11 cellular contexts compared by ENCODE assay signal in the genomic region with DNA sequence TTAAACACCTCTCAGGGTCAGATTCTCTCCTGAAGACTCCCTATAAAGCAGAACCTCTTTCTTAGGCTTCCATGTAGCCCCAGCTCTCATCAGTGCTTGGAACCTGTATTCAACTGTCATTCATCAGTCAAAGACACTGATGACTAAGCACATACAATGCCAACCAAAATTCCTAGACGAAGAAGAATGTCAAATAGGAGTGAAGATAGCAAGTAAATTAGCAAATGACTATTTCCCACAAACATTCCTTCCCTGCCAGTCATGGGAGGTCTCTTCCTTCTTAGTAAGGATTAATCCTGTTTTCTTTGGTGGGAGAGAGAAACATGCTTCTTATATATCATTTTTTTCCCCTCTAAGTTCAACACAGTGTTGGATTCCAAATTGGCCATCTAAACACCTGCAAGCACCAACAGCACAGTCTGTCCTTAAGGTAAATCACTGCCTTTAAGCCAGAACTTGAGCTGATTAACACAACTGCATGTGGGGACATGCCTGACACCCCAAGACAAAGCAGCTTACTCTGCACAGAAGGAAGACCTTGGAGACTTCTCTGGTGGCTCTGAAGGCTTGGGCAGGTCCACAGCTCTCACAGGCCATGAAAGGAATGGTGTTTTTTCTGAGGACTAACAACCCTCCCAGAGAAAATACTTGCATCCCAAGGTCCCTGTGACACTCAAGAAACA. TPM values are rescaled to one million over a fixed set of nuclear protein-coding genes. Genes with fewer than 3 reads are reported as not detected.
DNase-seq lines count a peak whose midpoint lies in the region; ATAC-seq and TF ChIP-seq lines count a peak whose summit lies in the region.
"Had no signal": no experiment of that assay in that cellular context is flagged by ENCODE, and none has a peak within 500 bp of the region (broad histone marks: within the 10 kb centered on the region; RNA-seq: fewer than 3 reads in every experiment).

No MANE protein-coding gene starts in this region.

- H4K20me1 ChIP-seq in HCT116 (ENCODE audit: insufficient read depth) (no peaks in the 10 kb centered on the region), SK-N-SH (ENCODE audit: insufficient read depth) (no peaks in the 10 kb centered on the region), fibroblast of lung (ENCODE audit: control insufficient read depth, extremely low read depth, insufficient read depth, low read length) (no peaks in the 10 kb centered on the region)

- H3K36me3 ChIP-seq in HCT116 (ENCODE audit: control insufficient read depth in 1 of 2, insufficient read depth in 2 of 2, low read length in 2 of 2) (no peaks in the 10 kb centered on the region), SK-N-SH (replicated peaks in 1 of 2; ENCODE audit: control insufficient read depth in 1 of 2, insufficient read depth in 2 of 2, low read length in 1 of 2) (peaks cover 0 to 30% of the 10 kb centered on the region in 2 experiments), fibroblast of lung (ENCODE audit: control insufficient read depth, insufficient read depth, low read length) (no peaks in the 10 kb centered on the region), upper lobe of left lung (no peaks in the 10 kb centered on the region)
- H3K36me3 ChIP-seq: tibial artery had no signal

- TF ChIP-seq RAD21 in HCT116 (IDR thresholded peaks at IDR 0.05; ENCODE audit: low read depth) (no peak), SK-N-SH (IDR thresholded peaks at IDR 0.05; ENCODE audit: low read length) (no peak)

- TF ChIP-seq EP300 in SK-N-SH (IDR thresholded peaks at IDR 0.05; ENCODE audit: borderline replicate concordance in 1 of 2, low read depth in 1 of 2, low read length in 1 of 2) = peak; percentile 57 to 98; a peak in 3 of 4 replicates
- TF ChIP-seq EP300 in upper lobe of left lung (IDR thresholded peaks at IDR 0.05) = no peak

- H3K4me2 ChIP-seq in HCT116 (ENCODE audit: low read length) (peak overlapping the region; percentile 29), SK-N-SH (peak overlapping the region; percentile 51), fibroblast of lung (ENCODE audit: extremely low read depth, insufficient read depth, low read length) (peak overlapping the region; percentile 13)

- POLR2A ChIA-PET in HCT116 (lab: Charles Lee) = no interaction called here
- POLR2A ChIA-PET in SK-N-SH (lab: Yijun Ruan, JAX) = no interaction called here

- no peak overlapping the region for H3K27ac ChIP-seq in HCT116 (ENCODE audit: low read depth, low read length)
- peak overlapping the region; percentile 87 to 94 for H3K27ac ChIP-seq in SK-N-SH (ENCODE audit: low read depth in 2 of 2, low read length in 1 of 2)
- no peak overlapping the region for H3K27ac ChIP-seq in fibroblast of lung (ENCODE audit: insufficient read depth, low read length)
- no peak overlapping the region for H3K27ac ChIP-seq in upper lobe of left lung
- H3K27ac ChIP-seq: tibial artery had no signal

- TF ChIP-seq POLR2A in HCT116 (IDR thresholded peaks at IDR 0.05; ENCODE audit: borderline replicate concordance, extremely low read depth, insufficient read depth, insufficient read length) (no peak), upper lobe of left lung (IDR thresholded peaks at IDR 0.05) (no peak)

- ATAC-seq in HCT116 (peak; percentile 57; the same call in 1 of the 2 replicates), GM18519 (IDR thresholded peaks at IDR 0.05; ENCODE audit: low FRiP score, unreplicated experiment) (no peak), GM18909 (IDR thresholded peaks at IDR 0.05; ENCODE audit: poor library complexity, unreplicated experiment) (no peak), upper lobe of left lung (ENCODE audit: low FRiP score in 2 of 2) (no peak)

- 0% methylated on average over 1 of the region's 1 CpG for WGBS in SK-N-SH (ENCODE audit: low lambda C conversion rate)
- WGBS in upper lobe of left lung, 2 donors = 64 to 69% methylated on average over 1 of the region's 1 CpG

- TF ChIP-seq CTCF in HCT116 (IDR thresholded peaks at IDR 0.05 in 2 of 3, conservative IDR thresholded peaks at IDR 0.05 in 1 of 3; ENCODE audit: borderline replicate concordance in 1 of 3, insufficient read depth in 1 of 3, low read depth in 2 of 3, low read length in 2 of 3) (no peak), SK-N-SH (IDR thresholded peaks at IDR 0.05) (no peak), fibroblast of lung (conservative IDR thresholded peaks at IDR 0.05 in 1 of 2, IDR thresholded peaks at IDR 0.05 in 1 of 2; ENCODE audit: low read depth in 1 of 2, low read length in 2 of 2) (no peak), upper lobe of left lung (IDR thresholded peaks at IDR 0.05) (no peak)

- DNase-seq in HCT116 (ENCODE audit: low read depth, low spot score) (no peak), SK-N-SH (no peak), fibroblast of lung (ENCODE audit: low read depth in 2 of 2) (peak; percentile 52 to 98), renal cortical epithelial cell (ENCODE audit: low read depth) (peak; percentile 98), CD1c-positive myeloid dendritic cell (ENCODE audit: extremely low spot score) (no peak), upper lobe of left lung (no peak)
- DNase-seq: DMS79 treated with DMSO at 0.1 percent for 48 hours, NCI-H526 treated with DMSO at 0.1 percent for 48 hours, tibial artery had no signal

- H3K27me3 ChIP-seq in HCT116 (ENCODE audit: insufficient read depth, low read length) (no peaks in the 10 kb centered on the region), SK-N-SH (ENCODE audit: insufficient read depth) (no peaks in the 10 kb centered on the region), fibroblast of lung (ENCODE audit: control insufficient read depth, insufficient read depth, low read length) (no peaks in the 10 kb centered on the region), upper lobe of left lung (no peaks in the 10 kb centered on the region)
- H3K27me3 ChIP-seq: tibial artery had no signal

- no peak overlapping the region for H2AFZ ChIP-seq in HCT116 (ENCODE audit: low read depth, low read length, poor library complexity, severe bottlenecking)
- H2AFZ ChIP-seq in SK-N-SH (ENCODE audit: low read depth) = no peak overlapping the region
- H2AFZ ChIP-seq in fibroblast of lung (ENCODE audit: low read length) = no peak overlapping the region

- CTCF ChIA-PET in HCT116 (lab: Charles Lee) (no interaction called here), SK-N-SH (lab: Yijun Ruan, JAX) (no interaction called here)

- H3K4me1 ChIP-seq in HCT116 (ENCODE audit: control insufficient read depth in 1 of 2, insufficient read depth in 2 of 2, low read length in 2 of 2) (peaks cover 3 to 9% of the 10 kb centered on the region in 2 experiments; a peak in 3 of 4 replicates), SK-N-SH (ENCODE audit: control insufficient read depth in 1 of 2, insufficient read depth in 2 of 2, low read depth in 1 of 2, low read length in 1 of 2) (peaks cover 0 to 18% of the 10 kb centered on the region in 2 experiments; a peak in 2 of 4 replicates), fibroblast of lung (ENCODE audit: control insufficient read depth, extremely low read depth, insufficient read depth, low read length) (peaks cover 17% of the 10 kb centered on the region), upper lobe of left lung (no peaks in the 10 kb centered on the region)

- RAD21 ChIA-PET in HCT116 (lab: Charles Lee; ENCODE audit: low non-redundant PET in 1 of 2, low total read pairs in 2 of 2, uncharacterized antibody in 2 of 2, unreplicated experiment in 2 of 2) = no interaction called here

- H3K9me3 ChIP-seq in HCT116 (ENCODE audit: control insufficient read depth in 1 of 2, insufficient read depth in 1 of 2, low read depth in 1 of 2, low read length in 2 of 2) (no peaks in the 10 kb centered on the region), SK-N-SH (peaks cover 11% of the 10 kb centered on the region), fibroblast of lung (ENCODE audit: control insufficient read depth, insufficient read depth, low read depth, low read length) (no peaks in the 10 kb centered on the region), upper lobe of left lung (peaks cover 0 to 9% (median 4%) of the 10 kb centered on the region in 4 donors)
- H3K9me3 ChIP-seq: tibial artery had no signal

- intact Hi-C loops in HCT116 (cut with micrococcal nuclease) = no loop called here

- no peak overlapping the region for H3K9ac ChIP-seq in HCT116 (ENCODE audit: low read length)
- peak overlapping the region; percentile 48; the same call in 1 of the 2 replicates for H3K9ac ChIP-seq in SK-N-SH
- H3K9ac ChIP-seq in fibroblast of lung (ENCODE audit: insufficient read depth, low read length) = no peak overlapping the region

- H3K4me3 ChIP-seq in HCT116 (replicated peaks in 1 of 2; ENCODE audit: low read depth in 1 of 2, low read length in 2 of 2) (no peak overlapping the region), SK-N-SH (ENCODE audit: low read depth in 2 of 2, low read length in 1 of 2) (no peak overlapping the region), fibroblast of lung (replicated peaks in 1 of 4; ENCODE audit: control extremely low read depth in 1 of 4, insufficient read depth in 1 of 4, low read depth in 3 of 4, low read length in 4 of 4) (no peak overlapping the region), upper lobe of left lung (no peak overlapping the region)
- H3K4me3 ChIP-seq: tibial artery had no signal

- peaks cover 36% of the 10 kb centered on the region for H3F3A ChIP-seq in SK-N-SH (replicated peaks; ENCODE audit: insufficient read depth)

- no peaks in the 10 kb centered on the region for H3K79me2 ChIP-seq in HCT116 (ENCODE audit: insufficient read depth, low read length)
- 0 out of 2 replicates have a peak, but pooled peaks cover 8% of the 10 kb centered on the region for H3K79me2 ChIP-seq in SK-N-SH (ENCODE audit: insufficient read depth)
- no peaks in the 10 kb centered on the region for H3K79me2 ChIP-seq in fibroblast of lung (ENCODE audit: control insufficient read depth, insufficient read depth, low read length)

- no peaks in the 10 kb centered on the region for H3K9me2 ChIP-seq in HCT116 (ENCODE audit: insufficient read depth)
- H3K9me2 ChIP-seq in SK-N-SH = no peaks in the 10 kb centered on the region

- BruUV-seq in HCT116 (replicated peaks; lab: Mats Ljungman, UMichigan) = no TSS peak

TF ChIP-seq in HCT116, 20 proteins besides CTCF, POLR2A, EP300 and RAD21:
- TF ChIP-seq ZNF274 (IDR thresholded peaks at IDR 0.05; ENCODE audit: low read depth, low read length) (no peak), FOSL1 (IDR thresholded peaks at IDR 0.05; ENCODE audit: low read depth) (0 out of 2 replicates have a peak, but pooled peaks have one; percentile 18)
TF ChIP-seq in HCT116: peak in this region for 1.

TF ChIP-seq in SK-N-SH, 30 proteins besides CTCF, POLR2A, EP300 and RAD21 (continues in another document):
- TF ChIP-seq TCF12 (IDR thresholded peaks at IDR 0.05) (peak; percentile 93), MEF2A (IDR thresholded peaks at IDR 0.05; ENCODE audit: borderline replicate concordance, low read depth) (peak; percentile 60)

RNA-seq across cellular contexts. Expression of a gene that starts 47.5 kb away (rescaled TPM):
- total RNA-seq in HCT116 (2021; ENCODE audit: unreplicated experiment) (0.30 TPM), fibroblast of lung (50.7 and 63.2 TPM in 2 replicates), renal cortical epithelial cell (28.8 and 33.0 TPM in 2 replicates), upper lobe of left lung (10 to 100 TPM; 19.5 to 56.6 (median 34.7) TPM)
- polyA plus RNA-seq in HCT116 (2012) = 0.10 and 0.11 TPM in 2 replicates
- polyA plus RNA-seq in SK-N-SH (2012; rRNA removed) (22.0 and 25.5 TPM in 2 replicates), fibroblast of lung (8.8 and 9.6 TPM in 2 replicates)
- polyA plus RNA-seq in SK-N-SH (2012; cell fraction: cytosol; rRNA removed) = 6.5 and 11.4 TPM in 2 replicates
- 106 and 111 TPM in 2 replicates for polyA plus RNA-seq in SK-N-SH (2012; cell fraction: nucleus; rRNA removed)
- 7.7 and 11.5 TPM in 2 replicates for polyA plus RNA-seq in fibroblast of lung (2012)
- 11.6 and 12.4 TPM in 2 replicates for polyA minus RNA-seq in fibroblast of lung (ENCODE audit: low replicate concordance)

Comparison
In these comparisons a context has a peak if more than half of its experiments do, and no peak if none do; other contexts are left out.
1. DNase-seq: peak in fibroblast of lung (2 of 2) and renal cortical epithelial cell (single experiment); none in HCT116 (single experiment), SK-N-SH (single experiment), CD1c-positive myeloid dendritic cell (single experiment) and upper lobe of left lung (0 of 2).
2. H3K27ac ChIP-seq: peak in SK-N-SH (2 of 2); none in HCT116 (single experiment), fibroblast of lung (single experiment) and upper lobe of left lung (0 of 4).
3. RNA of a gene that starts 47.5 kb away (total RNA-seq): 50.7 to 63.2 TPM in fibroblast of lung, 19.5 to 56.6 TPM in upper lobe of left lung and 28.8 to 33.0 TPM in renal cortical epithelial cell; 0.30 TPM in HCT116 (single experiment); every median in the first group is over 10 times any median in the second.
4. Peak in every context shown above with its lines, with median percentiles within 50 percentile points of each other: H3K4me2 ChIP-seq.